6 cellular contexts compared by ENCODE assay signal in the genomic region with DNA sequence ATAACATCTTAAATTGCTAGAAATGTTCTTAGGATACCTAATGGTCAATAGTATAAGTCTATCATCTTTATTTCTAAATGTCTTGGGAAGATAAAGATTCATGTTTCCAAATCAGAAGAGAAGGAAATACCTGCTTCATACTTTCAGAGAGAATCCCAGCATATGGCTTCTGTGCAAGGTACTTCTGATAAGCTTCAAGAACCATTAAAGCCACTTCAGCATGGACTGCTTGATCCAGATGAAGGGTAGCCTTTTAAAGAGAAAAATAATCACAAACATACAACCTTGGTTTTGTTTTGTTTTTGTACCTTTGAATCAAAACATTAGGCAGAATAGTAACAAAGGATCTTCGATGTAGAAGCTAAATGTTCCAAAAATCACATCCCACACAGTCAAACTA.
"Had no signal": no experiment of that assay in that cellular context is flagged by ENCODE, and none has a peak within 500 bp of the region (broad histone marks: within the 10 kb centered on the region; RNA-seq: fewer than 3 reads in every experiment).

No MANE protein-coding gene starts in this region.

- H3K4me3 ChIP-seq: GM23338, K562 had no signal

- DNase-seq: H9, HCEC 1CT, IMR-90, KG1 had no signal

- ATAC-seq: GM23338, K562 had no signal
